Comparison of ENCODE assay signal across 1 cellular context in the genomic region with DNA sequence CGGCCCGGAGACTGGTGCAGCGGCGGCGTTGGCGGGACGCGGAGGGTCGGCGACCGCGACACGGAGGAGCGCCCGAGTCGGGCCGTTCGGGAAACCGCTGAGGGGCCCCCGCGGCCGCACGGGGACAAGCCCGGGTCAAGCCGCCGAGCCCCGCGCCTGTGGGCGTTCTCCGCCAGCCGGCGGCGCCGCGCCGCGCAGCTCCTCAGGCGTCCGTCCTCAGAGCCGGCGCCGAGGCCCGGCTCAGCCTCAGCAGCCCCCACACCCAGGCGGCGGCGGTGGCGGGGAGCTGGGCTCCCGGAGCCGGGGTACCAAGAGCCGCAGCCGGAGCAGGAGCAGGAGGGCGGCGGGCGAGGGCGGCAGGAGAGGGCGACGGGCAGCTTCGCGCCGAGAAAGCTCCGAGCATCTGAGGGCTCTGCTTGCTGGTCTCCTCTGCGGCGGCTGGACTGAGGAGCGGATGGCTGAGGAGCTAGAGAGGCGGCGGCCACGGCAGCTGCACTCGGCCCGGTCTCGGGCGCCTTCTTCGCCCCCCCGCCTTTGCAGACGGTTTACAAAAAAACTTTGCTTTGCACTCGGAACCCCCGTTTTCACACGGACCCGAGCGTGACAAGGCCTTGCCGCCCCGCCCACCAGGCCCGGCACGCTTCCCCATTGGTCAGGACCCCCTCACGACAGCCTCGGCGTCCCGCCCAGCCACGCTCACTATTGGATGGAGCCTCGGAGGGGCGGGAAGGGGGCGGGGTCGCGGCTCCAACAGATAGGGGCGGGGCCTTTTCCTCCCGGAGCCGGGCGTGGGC.
TF ChIP-seq lines count a peak whose summit lies in the region.

A gene with protein sequence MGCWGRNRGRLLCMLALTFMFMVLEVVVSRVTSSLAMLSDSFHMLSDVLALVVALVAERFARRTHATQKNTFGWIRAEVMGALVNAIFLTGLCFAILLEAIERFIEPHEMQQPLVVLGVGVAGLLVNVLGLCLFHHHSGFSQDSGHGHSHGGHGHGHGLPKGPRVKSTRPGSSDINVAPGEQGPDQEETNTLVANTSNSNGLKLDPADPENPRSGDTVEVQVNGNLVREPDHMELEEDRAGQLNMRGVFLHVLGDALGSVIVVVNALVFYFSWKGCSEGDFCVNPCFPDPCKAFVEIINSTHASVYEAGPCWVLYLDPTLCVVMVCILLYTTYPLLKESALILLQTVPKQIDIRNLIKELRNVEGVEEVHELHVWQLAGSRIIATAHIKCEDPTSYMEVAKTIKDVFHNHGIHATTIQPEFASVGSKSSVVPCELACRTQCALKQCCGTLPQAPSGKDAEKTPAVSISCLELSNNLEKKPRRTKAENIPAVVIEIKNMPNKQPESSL (minus strand): TSS at position 522 of the 794 bp plus-strand sequence. CDS start 549 bp downstream, outside the sequence.

TF ChIP-seq in HepG2, 621 proteins besides CTCF, POLR2A, EP300 and RAD21 (continued from another document and continues in another):
- TF ChIP-seq, protein P1, sequence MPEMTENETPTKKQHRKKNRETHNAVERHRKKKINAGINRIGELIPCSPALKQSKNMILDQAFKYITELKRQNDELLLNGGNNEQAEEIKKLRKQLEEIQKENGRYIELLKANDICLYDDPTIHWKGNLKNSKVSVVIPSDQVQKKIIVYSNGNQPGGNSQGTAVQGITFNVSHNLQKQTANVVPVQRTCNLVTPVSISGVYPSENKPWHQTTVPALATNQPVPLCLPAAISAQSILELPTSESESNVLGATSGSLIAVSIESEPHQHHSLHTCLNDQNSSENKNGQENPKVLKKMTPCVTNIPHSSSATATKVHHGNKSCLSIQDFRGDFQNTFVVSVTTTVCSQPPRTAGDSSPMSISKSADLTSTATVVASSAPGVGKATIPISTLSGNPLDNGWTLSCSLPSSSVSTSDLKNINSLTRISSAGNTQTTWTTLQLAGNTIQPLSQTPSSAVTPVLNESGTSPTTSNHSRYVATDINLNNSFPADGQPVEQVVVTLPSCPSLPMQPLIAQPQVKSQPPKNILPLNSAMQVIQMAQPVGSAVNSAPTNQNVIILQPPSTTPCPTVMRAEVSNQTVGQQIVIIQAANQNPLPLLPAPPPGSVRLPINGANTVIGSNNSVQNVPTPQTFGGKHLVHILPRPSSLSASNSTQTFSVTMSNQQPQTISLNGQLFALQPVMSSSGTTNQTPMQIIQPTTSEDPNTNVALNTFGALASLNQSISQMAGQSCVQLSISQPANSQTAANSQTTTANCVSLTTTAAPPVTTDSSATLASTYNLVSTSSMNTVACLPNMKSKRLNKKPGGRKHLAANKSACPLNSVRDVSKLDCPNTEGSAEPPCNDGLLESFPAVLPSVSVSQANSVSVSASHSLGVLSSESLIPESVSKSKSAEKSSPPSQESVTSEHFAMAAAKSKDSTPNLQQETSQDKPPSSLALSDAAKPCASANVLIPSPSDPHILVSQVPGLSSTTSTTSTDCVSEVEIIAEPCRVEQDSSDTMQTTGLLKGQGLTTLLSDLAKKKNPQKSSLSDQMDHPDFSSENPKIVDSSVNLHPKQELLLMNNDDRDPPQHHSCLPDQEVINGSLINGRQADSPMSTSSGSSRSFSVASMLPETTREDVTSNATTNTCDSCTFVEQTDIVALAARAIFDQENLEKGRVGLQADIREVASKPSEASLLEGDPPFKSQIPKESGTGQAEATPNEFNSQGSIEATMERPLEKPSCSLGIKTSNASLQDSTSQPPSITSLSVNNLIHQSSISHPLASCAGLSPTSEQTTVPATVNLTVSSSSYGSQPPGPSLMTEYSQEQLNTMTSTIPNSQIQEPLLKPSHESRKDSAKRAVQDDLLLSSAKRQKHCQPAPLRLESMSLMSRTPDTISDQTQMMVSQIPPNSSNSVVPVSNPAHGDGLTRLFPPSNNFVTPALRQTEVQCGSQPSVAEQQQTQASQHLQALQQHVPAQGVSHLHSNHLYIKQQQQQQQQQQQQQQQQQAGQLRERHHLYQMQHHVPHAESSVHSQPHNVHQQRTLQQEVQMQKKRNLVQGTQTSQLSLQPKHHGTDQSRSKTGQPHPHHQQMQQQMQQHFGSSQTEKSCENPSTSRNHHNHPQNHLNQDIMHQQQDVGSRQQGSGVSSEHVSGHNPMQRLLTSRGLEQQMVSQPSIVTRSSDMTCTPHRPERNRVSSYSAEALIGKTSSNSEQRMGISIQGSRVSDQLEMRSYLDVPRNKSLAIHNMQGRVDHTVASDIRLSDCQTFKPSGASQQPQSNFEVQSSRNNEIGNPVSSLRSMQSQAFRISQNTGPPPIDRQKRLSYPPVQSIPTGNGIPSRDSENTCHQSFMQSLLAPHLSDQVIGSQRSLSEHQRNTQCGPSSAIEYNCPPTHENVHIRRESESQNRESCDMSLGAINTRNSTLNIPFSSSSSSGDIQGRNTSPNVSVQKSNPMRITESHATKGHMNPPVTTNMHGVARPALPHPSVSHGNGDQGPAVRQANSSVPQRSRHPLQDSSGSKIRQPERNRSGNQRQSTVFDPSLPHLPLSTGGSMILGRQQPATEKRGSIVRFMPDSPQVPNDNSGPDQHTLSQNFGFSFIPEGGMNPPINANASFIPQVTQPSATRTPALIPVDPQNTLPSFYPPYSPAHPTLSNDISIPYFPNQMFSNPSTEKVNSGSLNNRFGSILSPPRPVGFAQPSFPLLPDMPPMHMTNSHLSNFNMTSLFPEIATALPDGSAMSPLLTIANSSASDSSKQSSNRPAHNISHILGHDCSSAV (CRISPR knock-in tag; IDR thresholded peaks at IDR 0.05; ENCODE audit: borderline replicate concordance) = no peak
- TF ChIP-seq ZNF768 (CRISPR knock-in tag; IDR thresholded peaks at IDR 0.05) (no peak; the same call in 1 of the 2 replicates), PRMT3 (CRISPR knock-in tag; IDR thresholded peaks at IDR 0.05; ENCODE audit: borderline replicate concordance, low read depth) (no peak), ZNF431 (CRISPR knock-in tag; IDR thresholded peaks at IDR 0.05; ENCODE audit: borderline replicate concordance, low read depth) (no peak), GATAD2A (CRISPR knock-in tag; IDR thresholded peaks at IDR 0.05) (0 out of 2 replicates have a peak, but pooled peaks have one; percentile 6), ZNF138 (CRISPR knock-in tag; IDR thresholded peaks at IDR 0.05; ENCODE audit: low read depth) (0 out of 2 replicates have a peak, but pooled peaks have one; percentile 30), HNRNPK (IDR thresholded peaks at IDR 0.05; ENCODE audit: low read depth, low read length, poor library complexity, severe bottlenecking) (peak; percentile 42), PCBP1 (IDR thresholded peaks at IDR 0.05; ENCODE audit: borderline replicate concordance, low read depth, low read length) (peak; percentile 90; the same call in 1 of the 2 replicates), KDM2A (CRISPR knock-in tag; IDR thresholded peaks at IDR 0.05; ENCODE audit: borderline replicate concordance, low read depth) (no peak), ZNF468 (CRISPR knock-in tag; IDR thresholded peaks at IDR 0.05) (no peak), POLR2AphosphoS5 (IDR thresholded peaks at IDR 0.05; ENCODE audit: low read depth, low read length) (peak; percentile 85), ZNF709 (CRISPR knock-in tag; IDR thresholded peaks at IDR 0.05) (no peak), NFIB (CRISPR knock-in tag; IDR thresholded peaks at IDR 0.05; ENCODE audit: borderline replicate concordance) (no peak), HDAC1 (CRISPR knock-in tag; IDR thresholded peaks at IDR 0.05) (no peak; the same call in 1 of the 2 replicates), NR2F1 (CRISPR knock-in tag; IDR thresholded peaks at IDR 0.05) (no peak), ZNF790 (CRISPR knock-in tag; IDR thresholded peaks at IDR 0.05; ENCODE audit: borderline replicate concordance) (0 out of 2 replicates have a peak, but pooled peaks have one; percentile 27), TGIF2 (CRISPR knock-in tag; IDR thresholded peaks at IDR 0.05) (no peak), ZNF543 (CRISPR knock-in tag; IDR thresholded peaks at IDR 0.05) (0 out of 2 replicates have a peak, but pooled peaks have one; percentile 26), NFYB (CRISPR knock-in tag; IDR thresholded peaks at IDR 0.05) (peak; percentile 90), SP2 (CRISPR knock-in tag; IDR thresholded peaks at IDR 0.05) (peak; percentile 92), RBAK (CRISPR knock-in tag; IDR thresholded peaks at IDR 0.05) (no peak), SP5 (CRISPR knock-in tag; IDR thresholded peaks at IDR 0.05; ENCODE audit: borderline replicate concordance, low read depth) (no peak; the same call in none of the 2 replicates), MTA1 (CRISPR knock-in tag; IDR thresholded peaks at IDR 0.05; ENCODE audit: borderline replicate concordance) (no peak)
- TF ChIP-seq, protein P2, sequence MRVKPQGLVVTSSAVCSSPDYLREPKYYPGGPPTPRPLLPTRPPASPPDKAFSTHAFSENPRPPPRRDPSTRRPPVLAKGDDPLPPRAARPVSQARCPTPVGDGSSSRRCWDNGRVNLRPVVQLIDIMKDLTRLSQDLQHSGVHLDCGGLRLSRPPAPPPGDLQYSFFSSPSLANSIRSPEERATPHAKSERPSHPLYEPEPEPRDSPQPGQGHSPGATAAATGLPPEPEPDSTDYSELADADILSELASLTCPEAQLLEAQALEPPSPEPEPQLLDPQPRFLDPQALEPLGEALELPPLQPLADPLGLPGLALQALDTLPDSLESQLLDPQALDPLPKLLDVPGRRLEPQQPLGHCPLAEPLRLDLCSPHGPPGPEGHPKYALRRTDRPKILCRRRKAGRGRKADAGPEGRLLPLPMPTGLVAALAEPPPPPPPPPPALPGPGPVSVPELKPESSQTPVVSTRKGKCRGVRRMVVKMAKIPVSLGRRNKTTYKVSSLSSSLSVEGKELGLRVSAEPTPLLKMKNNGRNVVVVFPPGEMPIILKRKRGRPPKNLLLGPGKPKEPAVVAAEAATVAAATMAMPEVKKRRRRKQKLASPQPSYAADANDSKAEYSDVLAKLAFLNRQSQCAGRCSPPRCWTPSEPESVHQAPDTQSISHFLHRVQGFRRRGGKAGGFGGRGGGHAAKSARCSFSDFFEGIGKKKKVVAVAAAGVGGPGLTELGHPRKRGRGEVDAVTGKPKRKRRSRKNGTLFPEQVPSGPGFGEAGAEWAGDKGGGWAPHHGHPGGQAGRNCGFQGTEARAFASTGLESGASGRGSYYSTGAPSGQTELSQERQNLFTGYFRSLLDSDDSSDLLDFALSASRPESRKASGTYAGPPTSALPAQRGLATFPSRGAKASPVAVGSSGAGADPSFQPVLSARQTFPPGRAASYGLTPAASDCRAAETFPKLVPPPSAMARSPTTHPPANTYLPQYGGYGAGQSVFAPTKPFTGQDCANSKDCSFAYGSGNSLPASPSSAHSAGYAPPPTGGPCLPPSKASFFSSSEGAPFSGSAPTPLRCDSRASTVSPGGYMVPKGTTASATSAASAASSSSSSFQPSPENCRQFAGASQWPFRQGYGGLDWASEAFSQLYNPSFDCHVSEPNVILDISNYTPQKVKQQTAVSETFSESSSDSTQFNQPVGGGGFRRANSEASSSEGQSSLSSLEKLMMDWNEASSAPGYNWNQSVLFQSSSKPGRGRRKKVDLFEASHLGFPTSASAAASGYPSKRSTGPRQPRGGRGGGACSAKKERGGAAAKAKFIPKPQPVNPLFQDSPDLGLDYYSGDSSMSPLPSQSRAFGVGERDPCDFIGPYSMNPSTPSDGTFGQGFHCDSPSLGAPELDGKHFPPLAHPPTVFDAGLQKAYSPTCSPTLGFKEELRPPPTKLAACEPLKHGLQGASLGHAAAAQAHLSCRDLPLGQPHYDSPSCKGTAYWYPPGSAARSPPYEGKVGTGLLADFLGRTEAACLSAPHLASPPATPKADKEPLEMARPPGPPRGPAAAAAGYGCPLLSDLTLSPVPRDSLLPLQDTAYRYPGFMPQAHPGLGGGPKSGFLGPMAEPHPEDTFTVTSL (CRISPR knock-in tag; IDR thresholded peaks at IDR 0.05; ENCODE audit: borderline replicate concordance) = 0 out of 2 replicates have a peak, but pooled peaks have one; percentile 5
- TF ChIP-seq, protein P3, sequence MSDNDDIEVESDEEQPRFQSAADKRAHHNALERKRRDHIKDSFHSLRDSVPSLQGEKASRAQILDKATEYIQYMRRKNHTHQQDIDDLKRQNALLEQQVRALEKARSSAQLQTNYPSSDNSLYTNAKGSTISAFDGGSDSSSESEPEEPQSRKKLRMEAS (IDR thresholded peaks at IDR 0.05) = no peak
- TF ChIP-seq, protein P4, sequence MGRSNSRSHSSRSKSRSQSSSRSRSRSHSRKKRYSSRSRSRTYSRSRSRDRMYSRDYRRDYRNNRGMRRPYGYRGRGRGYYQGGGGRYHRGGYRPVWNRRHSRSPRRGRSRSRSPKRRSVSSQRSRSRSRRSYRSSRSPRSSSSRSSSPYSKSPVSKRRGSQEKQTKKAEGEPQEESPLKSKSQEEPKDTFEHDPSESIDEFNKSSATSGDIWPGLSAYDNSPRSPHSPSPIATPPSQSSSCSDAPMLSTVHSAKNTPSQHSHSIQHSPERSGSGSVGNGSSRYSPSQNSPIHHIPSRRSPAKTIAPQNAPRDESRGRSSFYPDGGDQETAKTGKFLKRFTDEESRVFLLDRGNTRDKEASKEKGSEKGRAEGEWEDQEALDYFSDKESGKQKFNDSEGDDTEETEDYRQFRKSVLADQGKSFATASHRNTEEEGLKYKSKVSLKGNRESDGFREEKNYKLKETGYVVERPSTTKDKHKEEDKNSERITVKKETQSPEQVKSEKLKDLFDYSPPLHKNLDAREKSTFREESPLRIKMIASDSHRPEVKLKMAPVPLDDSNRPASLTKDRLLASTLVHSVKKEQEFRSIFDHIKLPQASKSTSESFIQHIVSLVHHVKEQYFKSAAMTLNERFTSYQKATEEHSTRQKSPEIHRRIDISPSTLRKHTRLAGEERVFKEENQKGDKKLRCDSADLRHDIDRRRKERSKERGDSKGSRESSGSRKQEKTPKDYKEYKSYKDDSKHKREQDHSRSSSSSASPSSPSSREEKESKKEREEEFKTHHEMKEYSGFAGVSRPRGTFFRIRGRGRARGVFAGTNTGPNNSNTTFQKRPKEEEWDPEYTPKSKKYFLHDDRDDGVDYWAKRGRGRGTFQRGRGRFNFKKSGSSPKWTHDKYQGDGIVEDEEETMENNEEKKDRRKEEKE (IDR thresholded peaks at IDR 0.05) = no peak
- TF ChIP-seq, protein P5, sequence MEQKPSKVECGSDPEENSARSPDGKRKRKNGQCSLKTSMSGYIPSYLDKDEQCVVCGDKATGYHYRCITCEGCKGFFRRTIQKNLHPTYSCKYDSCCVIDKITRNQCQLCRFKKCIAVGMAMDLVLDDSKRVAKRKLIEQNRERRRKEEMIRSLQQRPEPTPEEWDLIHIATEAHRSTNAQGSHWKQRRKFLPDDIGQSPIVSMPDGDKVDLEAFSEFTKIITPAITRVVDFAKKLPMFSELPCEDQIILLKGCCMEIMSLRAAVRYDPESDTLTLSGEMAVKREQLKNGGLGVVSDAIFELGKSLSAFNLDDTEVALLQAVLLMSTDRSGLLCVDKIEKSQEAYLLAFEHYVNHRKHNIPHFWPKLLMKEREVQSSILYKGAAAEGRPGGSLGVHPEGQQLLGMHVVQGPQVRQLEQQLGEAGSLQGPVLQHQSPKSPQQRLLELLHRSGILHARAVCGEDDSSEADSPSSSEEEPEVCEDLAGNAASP (CRISPR knock-in tag; IDR thresholded peaks at IDR 0.05; ENCODE audit: borderline replicate concordance) = no peak
- TF ChIP-seq, protein P6, sequence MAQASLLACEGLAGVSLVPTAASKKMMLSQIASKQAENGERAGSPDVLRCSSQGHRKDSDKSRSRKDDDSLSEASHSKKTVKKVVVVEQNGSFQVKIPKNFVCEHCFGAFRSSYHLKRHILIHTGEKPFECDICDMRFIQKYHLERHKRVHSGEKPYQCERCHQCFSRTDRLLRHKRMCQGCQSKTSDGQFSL (CRISPR knock-in tag; IDR thresholded peaks at IDR 0.05) = peak; percentile 65; the same call in 1 of the 2 replicates
- TF ChIP-seq, protein P7, sequence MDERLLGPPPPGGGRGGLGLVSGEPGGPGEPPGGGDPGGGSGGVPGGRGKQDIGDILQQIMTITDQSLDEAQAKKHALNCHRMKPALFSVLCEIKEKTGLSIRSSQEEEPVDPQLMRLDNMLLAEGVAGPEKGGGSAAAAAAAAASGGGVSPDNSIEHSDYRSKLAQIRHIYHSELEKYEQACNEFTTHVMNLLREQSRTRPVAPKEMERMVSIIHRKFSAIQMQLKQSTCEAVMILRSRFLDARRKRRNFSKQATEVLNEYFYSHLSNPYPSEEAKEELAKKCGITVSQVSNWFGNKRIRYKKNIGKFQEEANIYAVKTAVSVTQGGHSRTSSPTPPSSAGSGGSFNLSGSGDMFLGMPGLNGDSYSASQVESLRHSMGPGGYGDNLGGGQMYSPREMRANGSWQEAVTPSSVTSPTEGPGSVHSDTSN (CRISPR knock-in tag; IDR thresholded peaks at IDR 0.05) = no peak
